Comparison of ENCODE assay signal across 15 cellular contexts in genomic region chr4:32841217-32841616, GRCh38.
A peak's percentile ranks its signal among the peaks of the same experiment; 100 is the strongest.
DNase-seq lines count a peak whose midpoint lies in the region; ATAC-seq and TF ChIP-seq lines count a peak whose summit lies in the region.
"Had no signal": no experiment of that assay in that cellular context is flagged by ENCODE, and none has a peak within 500 bp of the region (broad histone marks: within the 10 kb centered on the region; RNA-seq: fewer than 3 reads in every experiment).

No MANE protein-coding gene starts in this region.

- peaks cover 15% of the 10 kb centered on the region for H3K9me3 ChIP-seq in Karpas-422 (ENCODE audit: low read length)

- no peak for TF ChIP-seq CTCF in type B pancreatic cell (conservative IDR thresholded peaks at IDR 0.05)

- H4K20me1 ChIP-seq in Karpas-422 (ENCODE audit: insufficient read depth, low read depth, low read length), result no peaks in the 10 kb centered on the region

- no peaks in the 10 kb centered on the region for H3K79me2 ChIP-seq in Karpas-422 (ENCODE audit: low read length)

- H3K27me3 ChIP-seq in Karpas-422 (ENCODE audit: low read length), result no peaks in the 10 kb centered on the region

- peak; percentile 33 for ATAC-seq in activated naive CD8-positive, alpha-beta T cell treated with anti-CD3 and anti-CD28 coated beads, Interleukin-2, amount 10 ng/mL, durations not matched to agents 7 days and 5 days (ENCODE audit: low read depth)
- ATAC-seq in activated naive CD8-positive, alpha-beta T cell treated with anti-CD3 and anti-CD28 coated beads, Interleukin-2, amount 50 U/mL, for 24 hours, result no peak
- peak; percentile 95 for ATAC-seq in left lobe of liver
- ATAC-seq: GM23338 had no signal

- no peaks in the 10 kb centered on the region for H3K9me3 Mint-ChIP-seq in activated naive CD8-positive, alpha-beta T cell treated with anti-CD3 and anti-CD28 coated beads, Interleukin-2, amount 10 ng/mL, durations not matched to agents 7 days and 5 days
- no peaks in the 10 kb centered on the region for H3K9me3 Mint-ChIP-seq in activated naive CD8-positive, alpha-beta T cell treated with anti-CD3 and anti-CD28 coated beads, Interleukin-2, amount 50 U/mL, for 24 hours
- no peaks in the 10 kb centered on the region for H3K9me3 Mint-ChIP-seq in type B pancreatic cell
- H3K9me3 Mint-ChIP-seq: CD14-positive monocyte, GM23338 had no signal

- no peak overlapping the region for H3K4me2 ChIP-seq in Karpas-422 (ENCODE audit: low read depth, low read length, poor library complexity, severe bottlenecking)
- H3K4me2 ChIP-seq: GM23338 had no signal

- no peaks in the 10 kb centered on the region for H3K27me3 Mint-ChIP-seq in activated naive CD8-positive, alpha-beta T cell treated with anti-CD3 and anti-CD28 coated beads, Interleukin-2, amount 10 ng/mL, durations not matched to agents 7 days and 5 days
- H3K27me3 Mint-ChIP-seq in activated naive CD8-positive, alpha-beta T cell treated with anti-CD3 and anti-CD28 coated beads, Interleukin-2, amount 50 U/mL, for 24 hours, result no peaks in the 10 kb centered on the region
- no peaks in the 10 kb centered on the region for H3K27me3 Mint-ChIP-seq in type B pancreatic cell
- H3K27me3 Mint-ChIP-seq: CD8-positive, alpha-beta memory T cell had no signal

- POLR2A ChIA-PET in activated naive CD8-positive, alpha-beta T cell treated with anti-CD3 and anti-CD28 coated beads, Interleukin-2, amount 10 ng/mL, durations not matched to agents 7 days and 5 days (lab: Charles Lee), result no interaction called here

- H3K27ac Mint-ChIP-seq in activated naive CD8-positive, alpha-beta T cell treated with anti-CD3 and anti-CD28 coated beads, Interleukin-2, amount 10 ng/mL, durations not matched to agents 7 days and 5 days, result no peak overlapping the region
- no peak overlapping the region for H3K27ac Mint-ChIP-seq in activated naive CD8-positive, alpha-beta T cell treated with anti-CD3 and anti-CD28 coated beads, Interleukin-2, amount 50 U/mL, for 24 hours
- no peak overlapping the region for H3K27ac Mint-ChIP-seq in type B pancreatic cell
- H3K27ac Mint-ChIP-seq: CD14-positive monocyte; CD8-positive, alpha-beta memory T cell; GM23338 had no signal

- no peak overlapping the region for H3K4me3 ChIP-seq in Karpas-422 (ENCODE audit: low read length)
- H3K4me3 ChIP-seq: GM23338 had no signal

- DNase-seq in DMS53 (lab: John Stamatoyannopoulos, UW) (peak; percentile 51), DMS53 treated with DMSO at 0.1 percent for 48 hours (lab: John Stamatoyannopoulos, UW; ENCODE audit: unreplicated experiment) (no peak), left lobe of liver (ENCODE audit: low spot score) (no peak), type B pancreatic cell (ENCODE audit: extremely low spot score, unreplicated experiment) (no peak), Karpas-422 (no peak), globus pallidus (ENCODE audit: low spot score) (no peak)
- no peak for DNase-seq in activated naive CD8-positive, alpha-beta T cell treated with anti-CD3 and anti-CD28 coated beads, Interleukin-2, amount 10 ng/mL, durations not matched to agents 7 days and 5 days
- no peak for DNase-seq in activated naive CD8-positive, alpha-beta T cell treated with anti-CD3 and anti-CD28 coated beads, Interleukin-2, amount 50 U/mL, for 24 hours
- DNase-seq: CD8-positive, alpha-beta memory T cell; DMS79 treated with DMSO at 0.1 percent for 48 hours; EL; H7 had no signal

- H3K9me2 ChIP-seq in Karpas-422 (replicated peaks; ENCODE audit: insufficient read depth, low read length), result no peaks in the 10 kb centered on the region

- no peak overlapping the region for H3K27ac ChIP-seq in Karpas-422 (ENCODE audit: low read length)
- H3K27ac ChIP-seq: 22Rv1 had no signal

- no peaks in the 10 kb centered on the region for H3K36me3 ChIP-seq in Karpas-422 (ENCODE audit: insufficient read depth, low read length)

- H2AFZ ChIP-seq in Karpas-422 (ENCODE audit: low read length), result no peak overlapping the region
- H2AFZ ChIP-seq: GM23338 had no signal

- no peaks in the 10 kb centered on the region for H3K4me1 ChIP-seq in Karpas-422 (ENCODE audit: low read length)

- H3K9ac ChIP-seq in Karpas-422 (ENCODE audit: low read length), result no peak overlapping the region

- H3K4me1 Mint-ChIP-seq in activated naive CD8-positive, alpha-beta T cell treated with anti-CD3 and anti-CD28 coated beads, Interleukin-2, amount 10 ng/mL, durations not matched to agents 7 days and 5 days, result no peaks in the 10 kb centered on the region
- no peaks in the 10 kb centered on the region for H3K4me1 Mint-ChIP-seq in activated naive CD8-positive, alpha-beta T cell treated with anti-CD3 and anti-CD28 coated beads, Interleukin-2, amount 50 U/mL, for 24 hours
- no peaks in the 10 kb centered on the region for H3K4me1 Mint-ChIP-seq in type B pancreatic cell (ENCODE audit: unreplicated experiment)
- H3K4me1 Mint-ChIP-seq: CD14-positive monocyte; CD8-positive, alpha-beta memory T cell; GM23338 had no signal

- no peaks in the 10 kb centered on the region for H3K36me3 Mint-ChIP-seq in activated naive CD8-positive, alpha-beta T cell treated with anti-CD3 and anti-CD28 coated beads, Interleukin-2, amount 10 ng/mL, durations not matched to agents 7 days and 5 days
- H3K36me3 Mint-ChIP-seq in activated naive CD8-positive, alpha-beta T cell treated with anti-CD3 and anti-CD28 coated beads, Interleukin-2, amount 50 U/mL, for 24 hours (ENCODE audit: low read depth), result no peaks in the 10 kb centered on the region
- H3K36me3 Mint-ChIP-seq in type B pancreatic cell, result no peaks in the 10 kb centered on the region
- H3K36me3 Mint-ChIP-seq: CD14-positive monocyte; CD8-positive, alpha-beta memory T cell had no signal

- no peak overlapping the region for H3K4me3 Mint-ChIP-seq in activated naive CD8-positive, alpha-beta T cell treated with anti-CD3 and anti-CD28 coated beads, Interleukin-2, amount 10 ng/mL, durations not matched to agents 7 days and 5 days
- H3K4me3 Mint-ChIP-seq in activated naive CD8-positive, alpha-beta T cell treated with anti-CD3 and anti-CD28 coated beads, Interleukin-2, amount 50 U/mL, for 24 hours, result no peak overlapping the region
- peak overlapping the region; percentile 19 for H3K4me3 Mint-ChIP-seq in type B pancreatic cell
- H3K4me3 Mint-ChIP-seq: CD14-positive monocyte; CD8-positive, alpha-beta memory T cell; GM23338 had no signal
